16 cellular contexts compared by ENCODE assay signal in the genomic region with DNA sequence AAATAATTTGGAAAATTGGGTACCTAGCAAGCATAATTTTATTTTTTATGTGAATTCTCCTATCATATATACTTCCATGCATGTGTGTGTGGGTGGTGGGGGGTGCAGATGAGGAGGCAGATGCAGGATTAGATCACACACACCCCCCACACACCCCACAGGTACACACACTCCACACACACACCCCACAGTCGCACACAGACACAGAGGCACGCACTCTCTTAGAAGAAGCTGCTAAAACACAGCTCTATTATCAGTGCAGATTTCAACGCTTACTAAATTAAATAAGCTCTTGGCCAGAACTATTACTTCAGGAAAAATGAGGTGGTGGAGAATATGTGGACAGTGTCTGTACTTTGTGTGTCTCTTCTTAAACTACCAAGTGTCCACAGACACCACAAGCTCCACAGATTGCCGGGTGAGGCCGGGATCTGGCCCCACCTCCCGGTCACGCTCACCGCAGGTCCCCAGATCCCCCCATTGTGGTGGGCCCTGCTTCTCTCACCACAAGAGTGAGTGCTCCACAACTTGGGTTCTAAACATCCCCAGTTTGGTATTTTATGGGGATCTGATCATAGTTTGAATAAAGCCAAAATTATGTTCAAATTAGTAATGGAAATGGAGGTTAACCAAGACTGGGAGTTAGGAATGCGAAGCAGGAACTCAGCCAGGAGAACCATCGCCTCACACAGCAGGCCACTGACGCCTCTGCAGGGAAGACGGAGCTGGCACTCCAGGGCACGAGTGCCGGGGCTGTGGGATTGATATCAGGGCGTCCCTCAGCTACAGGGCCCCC.
DNase-seq lines count a peak whose midpoint lies in the region; ATAC-seq, FAIRE-seq and TF ChIP-seq lines count a peak whose summit lies in the region.
"Had no signal": no experiment of that assay in that cellular context is flagged by ENCODE, and none has a peak within 500 bp of the region (broad histone marks: within the 10 kb centered on the region; RNA-seq: fewer than 3 reads in every experiment).

No MANE protein-coding gene starts in this region.

- H3K4me3 ChIP-seq in esophagus muscularis mucosa (no peak overlapping the region), transverse colon (no peak overlapping the region)
- H3K4me3 ChIP-seq: esophagus squamous epithelium had no signal

- H3K9me3 ChIP-seq in esophagus muscularis mucosa (no peaks in the 10 kb centered on the region), transverse colon (no peaks in the 10 kb centered on the region)
- H3K9me3 ChIP-seq: esophagus squamous epithelium had no signal

- H3K36me3 ChIP-seq in esophagus muscularis mucosa (peaks cover 17 to 67% (median 49%) of the 10 kb centered on the region in 4 donors), transverse colon (no peaks in the 10 kb centered on the region)

- WGBS in esophagus muscularis mucosa = 52% methylated on average over 15 of the region's 15 CpGs
- WGBS in transverse colon (ENCODE audit: low coverage in 1 of 2), 2 donors = 73 to 79% methylated on average over 3 to 15 of the region's 15 CpGs

- peak overlapping the region; percentile 11 for H3K27ac Mint-ChIP-seq in mesothelial cell of epicardium
- H3K27ac Mint-ChIP-seq: activated naive CD4-positive, alpha-beta T cell treated with anti-CD3 and anti-CD28 coated beads, Interleukin-2, amount 50 U/mL, for 72 hours; CD8-positive, alpha-beta T cell; stimulated activated memory B cell treated with anti-CD40 and anti-IgM and Interleukin-4, amounts not matched to agents 10 μg/mL and 1 μg/mL and 100 μg/mL, for 72 hours had no signal

- H3K4me1 ChIP-seq in esophagus muscularis mucosa = peaks cover 6 to 32% (median 27%) of the 10 kb centered on the region in 4 donors
- peaks cover 5 to 23% (median 10%) of the 10 kb centered on the region in 4 donors for H3K4me1 ChIP-seq in transverse colon
- H3K4me1 ChIP-seq: esophagus squamous epithelium had no signal

- H3K27me3 Mint-ChIP-seq in mesothelial cell of epicardium (ENCODE audit: low read depth) = no peaks in the 10 kb centered on the region

- intact Hi-C loops in esophagus muscularis mucosa (cut with DNase I) (no loop called here), transverse colon (cut with DNase I; ENCODE audit: low total_unique reads) (no loop called here)

- TF ChIP-seq CTCF in esophagus muscularis mucosa (IDR thresholded peaks at IDR 0.05) (no peak), mesothelial cell of epicardium (IDR thresholded peaks at IDR 0.05; ENCODE audit: unreplicated experiment) (no peak), transverse colon (IDR thresholded peaks at IDR 0.05) (no peak), D721Med (IDR thresholded peaks at IDR 0.05; ENCODE audit: insufficient read depth, missing control alignments) (no peak)

- no peak for TF ChIP-seq RAD21 in Ishikawa (IDR thresholded peaks at IDR 0.05; ENCODE audit: low read depth)

- peaks cover 30% of the 10 kb centered on the region for H3K36me3 Mint-ChIP-seq in mesothelial cell of epicardium
- H3K36me3 Mint-ChIP-seq: activated naive CD4-positive, alpha-beta T cell treated with anti-CD3 and anti-CD28 coated beads, Interleukin-2, amount 50 U/mL, for 72 hours; CD8-positive, alpha-beta T cell; stimulated activated memory B cell treated with anti-CD40 and anti-IgM and Interleukin-4, amounts not matched to agents 10 μg/mL and 1 μg/mL and 100 μg/mL, for 72 hours had no signal

- no peak for ATAC-seq in GM18505 (IDR thresholded peaks at IDR 0.05; ENCODE audit: unreplicated experiment)
- ATAC-seq: activated naive CD4-positive, alpha-beta T cell treated with anti-CD3 and anti-CD28 coated beads, Interleukin-2, amount 50 U/mL, for 72 hours; CD8-positive, alpha-beta T cell; stimulated activated memory B cell treated with anti-CD40 and anti-IgM and Interleukin-4, amounts not matched to agents 10 μg/mL and 1 μg/mL and 100 μg/mL, for 72 hours had no signal

- in situ Hi-C loops in transverse colon (cut with MboI; ENCODE audit: low pct_ligation_motif_present in 1 of 4, low pct_unique_long_range_greater_than_20kb in 1 of 4, low sequenced_read_pairs in 3 of 4) = no loop called here

- H3K27me3 ChIP-seq in esophagus muscularis mucosa (no peaks in the 10 kb centered on the region), transverse colon (no peaks in the 10 kb centered on the region)
- H3K27me3 ChIP-seq: esophagus squamous epithelium had no signal

- TF ChIP-seq EP300 in Ishikawa (IDR thresholded peaks at IDR 0.05; ENCODE audit: borderline replicate concordance) = peak; percentile 74
- no peak for TF ChIP-seq EP300 in esophagus muscularis mucosa (IDR thresholded peaks at IDR 0.05)
- TF ChIP-seq EP300 in transverse colon (IDR thresholded peaks at IDR 0.05; ENCODE audit: low read depth) = no peak

- H3K27ac ChIP-seq in esophagus muscularis mucosa (replicated peaks in 1 of 4) = peak overlapping the region; percentile 74 to 84 (median 80)
- peak overlapping the region in 3 of 4 donors; percentile 18 to 57 (median 30) for H3K27ac ChIP-seq in transverse colon
- H3K27ac ChIP-seq: esophagus squamous epithelium had no signal

- H3K4me3 Mint-ChIP-seq in mesothelial cell of epicardium = no peak overlapping the region
- H3K4me3 Mint-ChIP-seq: CD8-positive, alpha-beta T cell; stimulated activated memory B cell treated with anti-CD40 and anti-IgM and Interleukin-4, amounts not matched to agents 10 μg/mL and 1 μg/mL and 100 μg/mL, for 72 hours had no signal

- H3K4me1 Mint-ChIP-seq in mesothelial cell of epicardium = peaks cover 15% of the 10 kb centered on the region
- H3K4me1 Mint-ChIP-seq: stimulated activated memory B cell treated with anti-CD40 and anti-IgM and Interleukin-4, amounts not matched to agents 10 μg/mL and 1 μg/mL and 100 μg/mL, for 72 hours had no signal

- DNase-seq in esophagus muscularis mucosa (ENCODE audit: extremely low spot score) (no peak), mesothelial cell of epicardium (ENCODE audit: low spot score in 2 of 2, unreplicated experiment in 2 of 2) (no peak), transverse colon (no peak), T-helper 2 cell (no peak), D721Med (ENCODE audit: insufficient read length, low spot score) (no peak)
- DNase-seq: CD8-positive, alpha-beta T cell; esophagus squamous epithelium; GDM1; HCEC 1CT; MV-4-11; stimulated activated CD4-positive, alpha-beta T cell treated with anti-CD3 and anti-CD28 coated beads, Interleukin-4, amount 100 ng/mL, for 24 hours had no signal

- FAIRE-seq in D721Med (lab: Jason Lieb, UNC) = no peak
- FAIRE-seq: colon had no signal

- no peak for TF ChIP-seq POLR2A in esophagus muscularis mucosa (IDR thresholded peaks at IDR 0.05; ENCODE audit: low read depth)
- no peak for TF ChIP-seq POLR2A in transverse colon (IDR thresholded peaks at IDR 0.05)
- no peak for TF ChIP-seq POLR2A in GM18505 (IDR thresholded peaks at IDR 0.05; ENCODE audit: borderline replicate concordance, extremely low read depth, insufficient read depth, insufficient read length)

- H3K9me3 Mint-ChIP-seq in mesothelial cell of epicardium = no peaks in the 10 kb centered on the region
- H3K9me3 Mint-ChIP-seq: activated naive CD4-positive, alpha-beta T cell treated with anti-CD3 and anti-CD28 coated beads, Interleukin-2, amount 50 U/mL, for 72 hours; CD8-positive, alpha-beta T cell; stimulated activated memory B cell treated with anti-CD40 and anti-IgM and Interleukin-4, amounts not matched to agents 10 μg/mL and 1 μg/mL and 100 μg/mL, for 72 hours had no signal

TF ChIP-seq in Ishikawa, 13 proteins besides CTCF, POLR2A, EP300 and RAD21:
- 0 out of 2 replicates have a peak, but pooled peaks have one; percentile 66 for TF ChIP-seq TCF12 (IDR thresholded peaks at IDR 0.05; ENCODE audit: low read depth)
- 0 out of 2 replicates have a peak, but pooled peaks have one; percentile 32 for TF ChIP-seq MAX (IDR thresholded peaks at IDR 0.05)
- TF ChIP-seq, protein P1, sequence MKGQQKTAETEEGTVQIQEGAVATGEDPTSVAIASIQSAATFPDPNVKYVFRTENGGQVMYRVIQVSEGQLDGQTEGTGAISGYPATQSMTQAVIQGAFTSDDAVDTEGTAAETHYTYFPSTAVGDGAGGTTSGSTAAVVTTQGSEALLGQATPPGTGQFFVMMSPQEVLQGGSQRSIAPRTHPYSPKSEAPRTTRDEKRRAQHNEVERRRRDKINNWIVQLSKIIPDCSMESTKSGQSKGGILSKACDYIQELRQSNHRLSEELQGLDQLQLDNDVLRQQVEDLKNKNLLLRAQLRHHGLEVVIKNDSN (IDR thresholded peaks at IDR 0.05) = no peak
- TF ChIP-seq, protein P2, sequence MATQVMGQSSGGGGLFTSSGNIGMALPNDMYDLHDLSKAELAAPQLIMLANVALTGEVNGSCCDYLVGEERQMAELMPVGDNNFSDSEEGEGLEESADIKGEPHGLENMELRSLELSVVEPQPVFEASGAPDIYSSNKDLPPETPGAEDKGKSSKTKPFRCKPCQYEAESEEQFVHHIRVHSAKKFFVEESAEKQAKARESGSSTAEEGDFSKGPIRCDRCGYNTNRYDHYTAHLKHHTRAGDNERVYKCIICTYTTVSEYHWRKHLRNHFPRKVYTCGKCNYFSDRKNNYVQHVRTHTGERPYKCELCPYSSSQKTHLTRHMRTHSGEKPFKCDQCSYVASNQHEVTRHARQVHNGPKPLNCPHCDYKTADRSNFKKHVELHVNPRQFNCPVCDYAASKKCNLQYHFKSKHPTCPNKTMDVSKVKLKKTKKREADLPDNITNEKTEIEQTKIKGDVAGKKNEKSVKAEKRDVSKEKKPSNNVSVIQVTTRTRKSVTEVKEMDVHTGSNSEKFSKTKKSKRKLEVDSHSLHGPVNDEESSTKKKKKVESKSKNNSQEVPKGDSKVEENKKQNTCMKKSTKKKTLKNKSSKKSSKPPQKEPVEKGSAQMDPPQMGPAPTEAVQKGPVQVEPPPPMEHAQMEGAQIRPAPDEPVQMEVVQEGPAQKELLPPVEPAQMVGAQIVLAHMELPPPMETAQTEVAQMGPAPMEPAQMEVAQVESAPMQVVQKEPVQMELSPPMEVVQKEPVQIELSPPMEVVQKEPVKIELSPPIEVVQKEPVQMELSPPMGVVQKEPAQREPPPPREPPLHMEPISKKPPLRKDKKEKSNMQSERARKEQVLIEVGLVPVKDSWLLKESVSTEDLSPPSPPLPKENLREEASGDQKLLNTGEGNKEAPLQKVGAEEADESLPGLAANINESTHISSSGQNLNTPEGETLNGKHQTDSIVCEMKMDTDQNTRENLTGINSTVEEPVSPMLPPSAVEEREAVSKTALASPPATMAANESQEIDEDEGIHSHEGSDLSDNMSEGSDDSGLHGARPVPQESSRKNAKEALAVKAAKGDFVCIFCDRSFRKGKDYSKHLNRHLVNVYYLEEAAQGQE (IDR thresholded peaks at IDR 0.05; ENCODE audit: low read depth) = no peak
- TF ChIP-seq TAF1 (IDR thresholded peaks at IDR 0.05; ENCODE audit: low read depth) = no peak
- no peak for TF ChIP-seq CEBPB (IDR thresholded peaks at IDR 0.05)
- TF ChIP-seq EGR1 (IDR thresholded peaks at IDR 0.05) = no peak
- peak; percentile 36; the same call in 1 of the 2 replicates for TF ChIP-seq TEAD4 (IDR thresholded peaks at IDR 0.05)
- TF ChIP-seq NFIC (IDR thresholded peaks at IDR 0.05) = peak; percentile 56; the same call in 1 of the 2 replicates
